Comparison of ENCODE assay signal across 9 cellular contexts in genomic region chr1:117612517-117613248, GRCh38. TPM values are rescaled to one million over a fixed set of nuclear protein-coding genes. Genes with fewer than 3 reads are reported as not detected.
DNase-seq lines count a peak whose midpoint lies in the region; ATAC-seq and TF ChIP-seq lines count a peak whose summit lies in the region.
"Had no signal": no experiment of that assay in that cellular context is flagged by ENCODE, and none has a peak within 500 bp of the region (broad histone marks: within the 10 kb centered on the region; RNA-seq: fewer than 3 reads in every experiment).

No MANE protein-coding gene starts in this region.

- no peak for TF ChIP-seq CTCF in epithelial cell of esophagus (IDR thresholded peaks at IDR 0.05; ENCODE audit: insufficient read depth, low read depth, low read length, missing control alignments)
- TF ChIP-seq CTCF in parathyroid adenoma (IDR thresholded peaks at IDR 0.05) = no peak
- no peak for TF ChIP-seq CTCF in dorsolateral prefrontal cortex (IDR thresholded peaks at IDR 0.05 in 54 of 56, conservative IDR thresholded peaks at IDR 0.05 in 2 of 56; ENCODE audit: low read depth in 1 of 56, partially characterized antibody in 56 of 56)

- H3K36me3 ChIP-seq in parathyroid adenoma (ENCODE audit: control insufficient read depth, insufficient read depth, low read length) = no peaks in the 10 kb centered on the region
- H3K36me3 ChIP-seq: ascending aorta had no signal

- peaks cover 59 to 92% (median 87%) of the 10 kb centered on the region in 3 donors for H3K4me1 Mint-ChIP-seq in T-cell

- H3K4me3 Mint-ChIP-seq in T-cell = no peak overlapping the region

- H3K27me3 ChIP-seq in parathyroid adenoma (ENCODE audit: control insufficient read depth, insufficient read depth, low read length) (no peaks in the 10 kb centered on the region), dorsolateral prefrontal cortex (no peaks in the 10 kb centered on the region)
- H3K27me3 ChIP-seq: ascending aorta had no signal

- H3K27ac Mint-ChIP-seq in T-cell = no peak overlapping the region

- H3K9ac ChIP-seq in parathyroid adenoma = no peak overlapping the region

- intact Hi-C loops in dorsolateral prefrontal cortex (cut with DNase I) = no loop called here

- H3K4me1 ChIP-seq in parathyroid adenoma = peaks cover 22% of the 10 kb centered on the region

- peak; percentile 70 for DNase-seq in ELF-1 (ENCODE audit: low read depth, low spot score)
- peak; percentile 99 for DNase-seq in OCI-M1 (lab: John Stamatoyannopoulos, UW)
- peak; percentile 16 for DNase-seq in epithelial cell of esophagus (ENCODE audit: low read depth)
- no peak for DNase-seq in T-cell
- DNase-seq in dorsolateral prefrontal cortex = no peak

- H3K4me2 ChIP-seq in parathyroid adenoma (ENCODE audit: low read length) = no peak overlapping the region

- H3K36me3 Mint-ChIP-seq in T-cell = peaks cover 72% of the 10 kb centered on the region

- no peaks in the 10 kb centered on the region for H3K27me3 Mint-ChIP-seq in T-cell

- no peaks in the 10 kb centered on the region for H3K9me3 ChIP-seq in parathyroid adenoma (ENCODE audit: control insufficient read depth, low read length)
- H3K9me3 ChIP-seq: ascending aorta had no signal

- no peaks in the 10 kb centered on the region for H3K9me3 Mint-ChIP-seq in T-cell

- H2AFZ ChIP-seq in parathyroid adenoma = peak overlapping the region; percentile 46

- peak overlapping the region; percentile 82 for H3K27ac ChIP-seq in parathyroid adenoma
- H3K27ac ChIP-seq in dorsolateral prefrontal cortex = peak overlapping the region in 16 of 59 donors; percentile 6 to 59 (median 20)

- H3K4me3 ChIP-seq in epithelial cell of esophagus (ENCODE audit: low read length) = no peak overlapping the region
- no peak overlapping the region for H3K4me3 ChIP-seq in parathyroid adenoma (ENCODE audit: low read depth, low read length)
- no peak overlapping the region for H3K4me3 ChIP-seq in dorsolateral prefrontal cortex
- H3K4me3 ChIP-seq: ascending aorta had no signal

- ATAC-seq in T-cell (replicated peaks in 1 of 4) = no peak
- no peak for ATAC-seq in GM21723 (IDR thresholded peaks at IDR 0.05; ENCODE audit: unreplicated experiment)
- ATAC-seq in HG03520 (IDR thresholded peaks at IDR 0.05; ENCODE audit: unreplicated experiment) = no peak

- POLR2A ChIA-PET in T-cell (lab: Charles Lee) = interaction anchor here (0.5 to 2.5 kb wide), 16 partner anchors 11 to 907 kb away, joined by 3 to 11 read pairs (median 5); no protein-coding TSS in a partner anchor

- CTCF ChIA-PET in T-cell (lab: Charles Lee) = interaction anchor here (0.6 to 1.2 kb wide), 3 partner anchors 45 to 78 kb away, joined by 3 to 5 read pairs (median 4); no protein-coding TSS in a partner anchor

- H3K79me2 ChIP-seq in parathyroid adenoma = no peaks in the 10 kb centered on the region

RNA-seq across cellular contexts. Expression of gene TENT5C, which starts 6.8 kb away (rescaled TPM):
- total RNA-seq in T-cell (100 to 1,000 TPM in 1 of 5 donors, 10 to 100 TPM in 2, 1 to 10 TPM in 2; 7.6 to 133 (median 11.2) TPM), dorsolateral prefrontal cortex (1 to 10 TPM in 68 of 120 experiments, under 1 TPM in 52; 0.36 to 7.0 (median 1.1) TPM)

Comparison
In these comparisons a context has a peak if more than half of its experiments do, and no peak if none do; other contexts are left out.
1. DNase-seq: peak in ELF-1 (single experiment), OCI-M1 (single experiment) and epithelial cell of esophagus (single experiment); none in T-cell (0 of 34) and dorsolateral prefrontal cortex (0 of 10).